Comparison of ENCODE assay signal across 24 cellular contexts in genomic region chr15:31448635-31448979, GRCh38.
DNase-seq lines count a peak whose midpoint lies in the region; ATAC-seq and TF ChIP-seq lines count a peak whose summit lies in the region.
"Had no signal": no experiment of that assay in that cellular context is flagged by ENCODE, and none has a peak within 500 bp of the region (broad histone marks: within the 10 kb centered on the region; RNA-seq: fewer than 3 reads in every experiment).

No MANE protein-coding gene starts in this region.

- no peaks in the 10 kb centered on the region for H3K36me3 ChIP-seq in right atrium auricular region
- H3K36me3 ChIP-seq: BLaER1 had no signal

- peaks cover 22% of the 10 kb centered on the region for H3K4me1 Mint-ChIP-seq in activated T-helper 1 cell treated with anti-CD3 and anti-CD28 coated beads, Interleukin-12 subunit alpha, Interleukin-12 subunit beta, Interleukin-2, Interleukin-4 antibody, amounts not matched to agents 30 ng/mL and 10 ng/mL and 1 ng/mL, durations not matched to agents 14 hours and 24 hours and 36 hours (ENCODE audit: low read depth)
- H3K4me1 Mint-ChIP-seq: H9 had no signal

- H3K27ac Mint-ChIP-seq in activated T-helper 1 cell treated with anti-CD3 and anti-CD28 coated beads, Interleukin-12 subunit alpha, Interleukin-12 subunit beta, Interleukin-2, Interleukin-4 antibody, amounts not matched to agents 30 ng/mL and 10 ng/mL and 1 ng/mL, durations not matched to agents 14 hours and 24 hours and 36 hours: peak overlapping the region; percentile 8
- H3K27ac Mint-ChIP-seq: activated CD4-positive, alpha-beta T cell treated with anti-CD3 and anti-CD28 coated beads, Interleukin-2, amount 10 ng/mL, durations not matched to agents 7 days and 5 days; activated naive CD4-positive, alpha-beta T cell treated with anti-CD3 and anti-CD28 coated beads, Interleukin-2, amount 10 ng/mL, durations not matched to agents 7 days and 5 days; endodermal cell; H9 had no signal

- intact Hi-C loops in right cardiac atrium (cut with DNase I): no loop called here
- intact Hi-C loops in activated T-helper 1 cell treated with anti-CD3 and anti-CD28 coated beads, Interleukin-12 subunit alpha, Interleukin-12 subunit beta, Interleukin-2, Interleukin-4 antibody, amounts not matched to agents 30 ng/mL and 10 ng/mL and 1 ng/mL, durations not matched to agents 14 hours and 24 hours and 36 hours (cut with micrococcal nuclease): no loop called here

- no peaks in the 10 kb centered on the region for H3K9me3 Mint-ChIP-seq in activated T-helper 1 cell treated with anti-CD3 and anti-CD28 coated beads, Interleukin-12 subunit alpha, Interleukin-12 subunit beta, Interleukin-2, Interleukin-4 antibody, amounts not matched to agents 30 ng/mL and 10 ng/mL and 1 ng/mL, durations not matched to agents 14 hours and 24 hours and 36 hours
- H3K9me3 Mint-ChIP-seq: activated naive CD4-positive, alpha-beta T cell treated with anti-CD3 and anti-CD28 coated beads, Interleukin-2, amount 10 ng/mL, durations not matched to agents 7 days and 5 days; endodermal cell; H9 had no signal

- no peaks in the 10 kb centered on the region for H3K27me3 ChIP-seq in right atrium auricular region
- H3K27me3 ChIP-seq in right cardiac atrium (ENCODE audit: control insufficient read depth, insufficient read depth): no peaks in the 10 kb centered on the region
- H3K27me3 ChIP-seq: BLaER1 had no signal

- peak overlapping the region; percentile 20 for H3K4me3 Mint-ChIP-seq in activated T-helper 1 cell treated with anti-CD3 and anti-CD28 coated beads, Interleukin-12 subunit alpha, Interleukin-12 subunit beta, Interleukin-2, Interleukin-4 antibody, amounts not matched to agents 30 ng/mL and 10 ng/mL and 1 ng/mL, durations not matched to agents 14 hours and 24 hours and 36 hours
- H3K4me3 Mint-ChIP-seq: activated CD4-positive, alpha-beta T cell treated with anti-CD3 and anti-CD28 coated beads, Interleukin-2, amount 10 ng/mL, durations not matched to agents 7 days and 5 days; activated naive CD4-positive, alpha-beta T cell treated with anti-CD3 and anti-CD28 coated beads, Interleukin-2, amount 10 ng/mL, durations not matched to agents 7 days and 5 days; endodermal cell; H9 had no signal

- TF ChIP-seq CTCF in right atrium auricular region (IDR thresholded peaks at IDR 0.05): no peak

- peaks cover 6% of the 10 kb centered on the region for H3K36me3 Mint-ChIP-seq in activated T-helper 1 cell treated with anti-CD3 and anti-CD28 coated beads, Interleukin-12 subunit alpha, Interleukin-12 subunit beta, Interleukin-2, Interleukin-4 antibody, amounts not matched to agents 30 ng/mL and 10 ng/mL and 1 ng/mL, durations not matched to agents 14 hours and 24 hours and 36 hours (ENCODE audit: low read depth)
- H3K36me3 Mint-ChIP-seq: activated naive CD4-positive, alpha-beta T cell treated with anti-CD3 and anti-CD28 coated beads, Interleukin-2, amount 10 ng/mL, durations not matched to agents 7 days and 5 days had no signal

- WGBS in right cardiac atrium: 39% methylated on average over 5 of the region's 5 CpGs

- H3K27me3 Mint-ChIP-seq in activated T-helper 1 cell treated with anti-CD3 and anti-CD28 coated beads, Interleukin-12 subunit alpha, Interleukin-12 subunit beta, Interleukin-2, Interleukin-4 antibody, amounts not matched to agents 30 ng/mL and 10 ng/mL and 1 ng/mL, durations not matched to agents 14 hours and 24 hours and 36 hours (ENCODE audit: insufficient read depth): peaks cover 2% of the 10 kb centered on the region
- H3K27me3 Mint-ChIP-seq: activated CD4-positive, alpha-beta T cell treated with anti-CD3 and anti-CD28 coated beads, Interleukin-2, amount 10 ng/mL, durations not matched to agents 7 days and 5 days; activated naive CD4-positive, alpha-beta T cell treated with anti-CD3 and anti-CD28 coated beads, Interleukin-2, amount 10 ng/mL, durations not matched to agents 7 days and 5 days had no signal

- ATAC-seq in right cardiac atrium: no peak
- ATAC-seq in left lobe of liver: peak; percentile 22
- ATAC-seq in stimulated activated naive CD8-positive, alpha-beta T cell treated with anti-CD3 and anti-CD28 coated beads, Interleukin-15, Interleukin-2, amounts not matched to agents 100 U/mL and 50 U/mL, for 24 hours: no peak
- ATAC-seq: GM12878, PC-3 had no signal

- H3K27ac ChIP-seq in right atrium auricular region: no peak overlapping the region
- H3K27ac ChIP-seq in right cardiac atrium (ENCODE audit: low read length): no peak overlapping the region
- H3K27ac ChIP-seq: BLaER1 had no signal

- DNase-seq in right atrium auricular region (ENCODE audit: low spot score) (peak; percentile 46), right cardiac atrium (no peak), left lobe of liver (ENCODE audit: low spot score) (no peak), NCI-H1436 (lab: John Stamatoyannopoulos, UW) (no peak), NCI-H69 (lab: John Stamatoyannopoulos, UW) (no peak), globus pallidus (ENCODE audit: low spot score) (no peak)
- DNase-seq in activated T-helper 1 cell treated with anti-CD3 and anti-CD28 coated beads, Interleukin-12 subunit alpha, Interleukin-12 subunit beta, Interleukin-2, Interleukin-4 antibody, amounts not matched to agents 30 ng/mL and 10 ng/mL and 1 ng/mL, durations not matched to agents 14 hours and 24 hours and 36 hours (ENCODE audit: low spot score): no peak
- no peak for DNase-seq in stimulated activated naive CD8-positive, alpha-beta T cell treated with anti-CD3 and anti-CD28 coated beads, Interleukin-15, Interleukin-2, amounts not matched to agents 100 U/mL and 50 U/mL, for 24 hours
- DNase-seq: activated CD4-positive, alpha-beta T cell treated with anti-CD3 and anti-CD28 coated beads, Interleukin-2, amount 10 ng/mL, durations not matched to agents 7 days and 5 days; activated naive CD4-positive, alpha-beta T cell treated with anti-CD3 and anti-CD28 coated beads, Interleukin-2, amount 10 ng/mL, durations not matched to agents 7 days and 5 days; activated T-cell treated with anti-CD3 and anti-CD28 coated beads, Interleukin-2, amount 50 U/mL, for 48 hours; amygdala; endodermal cell; H9; mesendoderm; NCI-H1092; NCI-H2029; NCI-H226; occipital lobe; PC-3; Right ventricle myocardium superior; small intestine had no signal

- H3K4me1 ChIP-seq in right atrium auricular region (no peaks in the 10 kb centered on the region), right cardiac atrium (ENCODE audit: control insufficient read depth, insufficient read depth, low read length) (no peaks in the 10 kb centered on the region)

- H3K4me3 ChIP-seq in right atrium auricular region (no peak overlapping the region), right cardiac atrium (ENCODE audit: low read length) (no peak overlapping the region)
- H3K4me3 ChIP-seq: BLaER1, GM12878 had no signal

- H3K9me3 ChIP-seq in right atrium auricular region: peaks cover 0 to 4% of the 10 kb centered on the region in 2 donors
- H3K9me3 ChIP-seq in right cardiac atrium (ENCODE audit: control insufficient read depth, low read length): no peaks in the 10 kb centered on the region
